In genomic region chr2:235550378-235550760, GRCh38 we compare ENCODE assay signal across 29 cellular contexts.
"Had no signal": no experiment of that assay in that cellular context is flagged by ENCODE, and none has a peak within 500 bp of the region (broad histone marks: within the 10 kb centered on the region; RNA-seq: fewer than 3 reads in every experiment).

No MANE protein-coding gene starts in this region.

- DNase-seq: activated CD4-positive, alpha-beta memory T cell treated with anti-CD3 and anti-CD28 coated beads, Interleukin-2, amount 10 ng/mL, durations not matched to agents 7 days and 5 days; activated CD4-positive, alpha-beta T cell treated with anti-CD3 and anti-CD28 coated beads for 1 hour; activated CD4-positive, alpha-beta T cell treated with anti-CD3 and anti-CD28 coated beads for 4 hours; activated CD4-positive, alpha-beta T cell treated with anti-CD3 and anti-CD28 coated beads, Interleukin-2, amount 10 ng/mL, durations not matched to agents 7 days and 5 days; activated CD4-positive, alpha-beta T cell treated with anti-CD3 and anti-CD28 coated beads, Interleukin-2, amount 50 U/mL, for 4 hours; activated CD8-positive, alpha-beta memory T cell treated with anti-CD3 and anti-CD28 coated beads, Interleukin-2, amount 50 U/mL, for 48 hours; activated gamma-delta T cell; activated naive CD4-positive, alpha-beta T cell; activated naive CD4-positive, alpha-beta T cell treated with anti-CD3 and anti-CD28 coated beads, Interleukin-2, amount 10 ng/mL, durations not matched to agents 7 days and 5 days; activated naive CD8-positive, alpha-beta T cell treated with anti-CD3 and anti-CD28 coated beads, Interleukin-2, amount 10 ng/mL, durations not matched to agents 7 days and 5 days; activated T-cell treated with anti-CD3 and anti-CD28 coated beads for 4 hours; activated T-cell treated with anti-CD3 and anti-CD28 coated beads, Interleukin-2, amount 50 U/mL, for 24 hours; activated T-cell treated with anti-CD3 and anti-CD28 coated beads, Interleukin-2, amount 50 U/mL, for 72 hours; central memory CD4-positive, alpha-beta T cell; cerebellar nuclear complex; dorsolateral prefrontal cortex; effector memory CD4-positive, alpha-beta T cell; endodermal cell; foreskin fibroblast; T-helper 2 cell had no signal

- H3K27me3 Mint-ChIP-seq: activated CD4-positive, alpha-beta T cell treated with anti-CD3 and anti-CD28 coated beads, Interleukin-2, amount 10 ng/mL, durations not matched to agents 7 days and 5 days; brain had no signal

- H3K4me1 Mint-ChIP-seq: activated CD4-positive, alpha-beta memory T cell treated with anti-CD3 and anti-CD28 coated beads, Interleukin-2, amount 10 ng/mL, durations not matched to agents 7 days and 5 days; activated CD4-positive, alpha-beta T cell treated with anti-CD3 and anti-CD28 coated beads, Interleukin-2, amount 10 ng/mL, durations not matched to agents 7 days and 5 days; activated naive CD4-positive, alpha-beta T cell treated with anti-CD3 and anti-CD28 coated beads, Interleukin-2, amount 10 ng/mL, durations not matched to agents 7 days and 5 days; activated naive CD8-positive, alpha-beta T cell treated with anti-CD3 and anti-CD28 coated beads, Interleukin-2, amount 10 ng/mL, durations not matched to agents 7 days and 5 days had no signal

- H3K36me3 Mint-ChIP-seq: activated naive CD4-positive, alpha-beta T cell treated with anti-CD3 and anti-CD28 coated beads, Interleukin-2, amount 10 ng/mL, durations not matched to agents 7 days and 5 days; activated naive CD4-positive, alpha-beta T cell treated with anti-CD3 and anti-CD28 coated beads, Interleukin-2, amount 50 U/mL, for 72 hours; activated naive CD8-positive, alpha-beta T cell treated with anti-CD3 and anti-CD28 coated beads, Interleukin-2, amount 10 ng/mL, durations not matched to agents 7 days and 5 days; brain had no signal

- H3K4me3 ChIP-seq: ascending aorta, breast epithelium, cardiac muscle cell, coronary artery, dorsolateral prefrontal cortex had no signal

- H3K27ac ChIP-seq: ascending aorta, breast epithelium, cardiac muscle cell, coronary artery, dorsolateral prefrontal cortex had no signal

- H3K9me3 Mint-ChIP-seq: activated CD4-positive, alpha-beta memory T cell treated with anti-CD3 and anti-CD28 coated beads, Interleukin-2, amount 10 ng/mL, durations not matched to agents 7 days and 5 days; activated CD4-positive, alpha-beta T cell treated with anti-CD3 and anti-CD28 coated beads, Interleukin-2, amount 10 ng/mL, durations not matched to agents 7 days and 5 days; activated naive CD4-positive, alpha-beta T cell treated with anti-CD3 and anti-CD28 coated beads, Interleukin-2, amount 10 ng/mL, durations not matched to agents 7 days and 5 days; activated naive CD4-positive, alpha-beta T cell treated with anti-CD3 and anti-CD28 coated beads, Interleukin-2, amount 50 U/mL, for 72 hours; activated naive CD8-positive, alpha-beta T cell treated with anti-CD3 and anti-CD28 coated beads, Interleukin-2, amount 10 ng/mL, durations not matched to agents 7 days and 5 days; activated T-cell treated with anti-CD3 and anti-CD28 coated beads, Interleukin-2, amount 50 U/mL, for 24 hours; activated T-cell treated with anti-CD3 and anti-CD28 coated beads, Interleukin-2, amount 50 U/mL, for 72 hours; brain; dendritic cell treated with granulocyte-macrophage colony-stimulating factor and Interleukin-4, amounts not matched to agents 40 ng/mL and 50 ng/mL, for 4 days; endodermal cell had no signal

- H3K36me3 ChIP-seq: ascending aorta, breast epithelium, cardiac muscle cell had no signal

- H3K9me3 ChIP-seq: ascending aorta, breast epithelium had no signal

- H3K27me3 ChIP-seq: ascending aorta, breast epithelium, cardiac muscle cell, dorsolateral prefrontal cortex had no signal

- H3K27ac Mint-ChIP-seq: activated CD4-positive, alpha-beta memory T cell treated with anti-CD3 and anti-CD28 coated beads, Interleukin-2, amount 10 ng/mL, durations not matched to agents 7 days and 5 days; activated CD4-positive, alpha-beta T cell treated with anti-CD3 and anti-CD28 coated beads, Interleukin-2, amount 10 ng/mL, durations not matched to agents 7 days and 5 days; activated naive CD4-positive, alpha-beta T cell treated with anti-CD3 and anti-CD28 coated beads, Interleukin-2, amount 10 ng/mL, durations not matched to agents 7 days and 5 days; activated naive CD4-positive, alpha-beta T cell treated with anti-CD3 and anti-CD28 coated beads, Interleukin-2, amount 50 U/mL, for 72 hours; activated naive CD8-positive, alpha-beta T cell treated with anti-CD3 and anti-CD28 coated beads, Interleukin-2, amount 10 ng/mL, durations not matched to agents 7 days and 5 days; activated T-cell treated with anti-CD3 and anti-CD28 coated beads, Interleukin-2, amount 50 U/mL, for 24 hours; activated T-cell treated with anti-CD3 and anti-CD28 coated beads, Interleukin-2, amount 50 U/mL, for 72 hours; brain; dendritic cell treated with granulocyte-macrophage colony-stimulating factor and Interleukin-4, amounts not matched to agents 40 ng/mL and 50 ng/mL, for 4 days; endodermal cell had no signal

- H3K4me3 Mint-ChIP-seq: activated CD4-positive, alpha-beta memory T cell treated with anti-CD3 and anti-CD28 coated beads, Interleukin-2, amount 10 ng/mL, durations not matched to agents 7 days and 5 days; activated CD4-positive, alpha-beta T cell treated with anti-CD3 and anti-CD28 coated beads, Interleukin-2, amount 10 ng/mL, durations not matched to agents 7 days and 5 days; activated naive CD4-positive, alpha-beta T cell treated with anti-CD3 and anti-CD28 coated beads, Interleukin-2, amount 10 ng/mL, durations not matched to agents 7 days and 5 days; activated naive CD8-positive, alpha-beta T cell treated with anti-CD3 and anti-CD28 coated beads, Interleukin-2, amount 10 ng/mL, durations not matched to agents 7 days and 5 days; activated T-cell treated with anti-CD3 and anti-CD28 coated beads, Interleukin-2, amount 50 U/mL, for 24 hours; activated T-cell treated with anti-CD3 and anti-CD28 coated beads, Interleukin-2, amount 50 U/mL, for 72 hours; brain; dendritic cell treated with granulocyte-macrophage colony-stimulating factor and Interleukin-4, amounts not matched to agents 40 ng/mL and 50 ng/mL, for 4 days; endodermal cell had no signal

- H3K4me1 ChIP-seq: ascending aorta had no signal

- ATAC-seq: activated naive CD4-positive, alpha-beta T cell treated with anti-CD3 and anti-CD28 coated beads, Interleukin-2, amount 50 U/mL, for 72 hours; activated T-cell treated with anti-CD3 and anti-CD28 coated beads, Interleukin-2, amount 50 U/mL, for 72 hours; esophagus mucosa had no signal

- FAIRE-seq: frontal cortex had no signal
